Comparison of ENCODE assay signal across 16 cellular contexts in the genomic region with DNA sequence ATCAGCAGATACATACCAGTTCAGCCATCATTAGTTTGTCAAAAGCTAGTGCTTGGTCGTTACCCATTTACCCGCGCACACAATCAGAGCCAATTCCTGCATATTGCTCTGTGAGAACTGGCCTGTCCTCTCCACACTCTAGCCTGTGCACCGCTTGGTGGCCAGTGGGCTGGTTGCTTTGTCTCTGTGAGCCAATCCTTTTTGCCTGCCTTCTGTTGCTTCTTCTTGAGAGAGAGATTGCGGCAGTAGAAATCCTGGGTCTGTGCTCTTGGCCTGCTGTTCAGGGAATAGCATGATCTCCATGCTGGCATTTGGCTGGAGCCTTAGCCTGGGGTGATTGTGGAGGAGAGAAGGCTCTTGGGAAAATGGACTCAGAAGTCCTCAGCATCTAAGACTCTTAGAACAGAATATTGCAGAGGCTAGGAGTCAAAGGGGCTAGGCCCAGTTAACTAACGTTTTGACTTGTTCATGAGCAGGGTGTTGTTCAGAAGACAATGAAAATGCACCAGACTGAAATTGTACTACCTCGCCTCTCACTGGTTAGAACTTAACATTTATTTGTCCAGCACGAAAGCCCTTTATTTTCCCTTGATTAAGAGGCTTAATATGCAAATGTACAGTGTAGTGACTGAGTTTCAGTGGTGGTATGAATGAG. TPM values are rescaled to one million over a fixed set of nuclear protein-coding genes. Genes with fewer than 3 reads are reported as not detected.
A peak's percentile ranks its signal among the peaks of the same experiment; 100 is the strongest.
DNase-seq lines count a peak whose midpoint lies in the region; ATAC-seq, FAIRE-seq and TF ChIP-seq lines count a peak whose summit lies in the region.
"Had no signal": no experiment of that assay in that cellular context is flagged by ENCODE, and none has a peak within 500 bp of the region (broad histone marks: within the 10 kb centered on the region; RNA-seq: fewer than 3 reads in every experiment).

No MANE protein-coding gene starts in this region.

- H3K36me3 ChIP-seq in K562 (ENCODE audit: control insufficient read depth, insufficient read depth, low read length) (no peaks in the 10 kb centered on the region), small intestine (ENCODE audit: control insufficient read depth in 2 of 2, insufficient read depth in 2 of 2, low read length in 2 of 2) (no peaks in the 10 kb centered on the region)
- H3K36me3 ChIP-seq: tibial artery had no signal

- no peak for TF ChIP-seq RAD21 in K562 (CRISPR knock-in tag; conservative IDR thresholded peaks at IDR 0.05 in 1 of 2, IDR thresholded peaks at IDR 0.05 in 1 of 2)

- no peaks in the 10 kb centered on the region for H3K9me3 Mint-ChIP-seq in T-helper 1 cell treated with Interleukin-12 subunit alpha and Interleukin-12 subunit beta and Interleukin-4 antibody, amounts not matched to agents 30 μg/mL and 1 μg/mL, for 36 hours
- peaks cover 0 to 1% (median 0%) of the 10 kb centered on the region in 6 donors for H3K9me3 Mint-ChIP-seq in immature natural killer cell
- no peaks in the 10 kb centered on the region for H3K9me3 Mint-ChIP-seq in stimulated activated memory B cell treated with anti-CD40 and anti-IgM and Interleukin-4, amounts not matched to agents 10 μg/mL and 1 μg/mL and 100 μg/mL, for 72 hours
- H3K9me3 Mint-ChIP-seq in activated CD4-positive, alpha-beta memory T cell treated with anti-CD3 and anti-CD28 coated beads, Interleukin-2, amount 10 ng/mL, durations not matched to agents 7 days and 5 days = no peaks in the 10 kb centered on the region
- H3K9me3 Mint-ChIP-seq: activated naive CD8-positive, alpha-beta T cell treated with anti-CD3 and anti-CD28 coated beads, Interleukin-2, amount 10 ng/mL, durations not matched to agents 7 days and 5 days had no signal

- TF ChIP-seq CTCF in K562 (IDR thresholded peaks at IDR 0.05 in 2 of 3, conservative IDR thresholded peaks at IDR 0.05 in 1 of 3; ENCODE audit: insufficient read depth in 2 of 3, low read depth in 1 of 3, low read length in 3 of 3) = no peak

- TF ChIP-seq EP300 in K562 (IDR thresholded peaks at IDR 0.05; ENCODE audit: low read length) = no peak

- H3K4me3 ChIP-seq in K562 (no peak overlapping the region), small intestine (ENCODE audit: low read depth in 1 of 2, low read length in 2 of 2) (no peak overlapping the region)
- H3K4me3 ChIP-seq: tibial artery had no signal

- peaks cover 0 to 6% of the 10 kb centered on the region in 2 experiments; a peak in 3 of 5 replicates for H3K4me1 ChIP-seq in K562 (replicated peaks in 1 of 2; ENCODE audit: control insufficient read depth in 2 of 2, insufficient read depth in 2 of 2, low read length in 2 of 2)
- H3K4me1 ChIP-seq in small intestine (ENCODE audit: control insufficient read depth in 2 of 2, insufficient read depth in 1 of 2, low read depth in 1 of 2, low read length in 1 of 2) = peaks cover 7 to 25% of the 10 kb centered on the region in 2 donors

- peak overlapping the region; percentile 32 for H3K27ac Mint-ChIP-seq in T-helper 1 cell treated with Interleukin-12 subunit alpha and Interleukin-12 subunit beta and Interleukin-4 antibody, amounts not matched to agents 30 μg/mL and 1 μg/mL, for 36 hours
- H3K27ac Mint-ChIP-seq in immature natural killer cell = peak overlapping the region; percentile 0 to 73 (median 47)
- peak overlapping the region; percentile 64 for H3K27ac Mint-ChIP-seq in stimulated activated memory B cell treated with anti-CD40 and anti-IgM and Interleukin-4, amounts not matched to agents 10 μg/mL and 1 μg/mL and 100 μg/mL, for 72 hours
- H3K27ac Mint-ChIP-seq in activated CD4-positive, alpha-beta memory T cell treated with anti-CD3 and anti-CD28 coated beads, Interleukin-2, amount 10 ng/mL, durations not matched to agents 7 days and 5 days = no peak overlapping the region
- H3K27ac Mint-ChIP-seq: activated naive CD8-positive, alpha-beta T cell treated with anti-CD3 and anti-CD28 coated beads, Interleukin-2, amount 10 ng/mL, durations not matched to agents 7 days and 5 days had no signal

- no peaks in the 10 kb centered on the region for H3K27me3 ChIP-seq in K562 (ENCODE audit: control insufficient read depth in 2 of 2, insufficient read depth in 2 of 2, low read length in 2 of 2)
- H3K27me3 ChIP-seq in small intestine (ENCODE audit: control insufficient read depth in 2 of 2, insufficient read depth in 2 of 2, low read length in 2 of 2) = no peaks in the 10 kb centered on the region
- H3K27me3 ChIP-seq: tibial artery had no signal

- H3K4me2 ChIP-seq in K562 (ENCODE audit: insufficient read depth, low read length) = no peak overlapping the region

- TF ChIP-seq POLR2A in K562 (conservative IDR thresholded peaks at IDR 0.05) = no peak

- no peak overlapping the region for H3K27ac ChIP-seq in K562 (ENCODE audit: extremely low read depth, low read depth, low read length)
- no peak overlapping the region for H3K27ac ChIP-seq in small intestine (ENCODE audit: low read depth in 1 of 2, low read length in 1 of 2)

- H2AFZ ChIP-seq in K562 (ENCODE audit: low read depth, low read length) = no peak overlapping the region

- no TSS peak for BruUV-seq in K562 (replicated peaks; lab: Mats Ljungman, UMichigan)

- CTCF ChIA-PET in K562 (lab: Yijun Ruan, JAX; ENCODE audit: low intra/inter-chr PET ratio) = no interaction called here
- CTCF ChIA-PET in activated CD4-positive, alpha-beta memory T cell treated with anti-CD3 and anti-CD28 coated beads, Interleukin-2, amount 10 ng/mL, durations not matched to agents 7 days and 5 days (lab: Charles Lee) = no interaction called here

- H3K4me1 Mint-ChIP-seq in T-helper 1 cell treated with Interleukin-12 subunit alpha and Interleukin-12 subunit beta and Interleukin-4 antibody, amounts not matched to agents 30 μg/mL and 1 μg/mL, for 36 hours (ENCODE audit: low read depth) = peaks cover 59% of the 10 kb centered on the region
- peaks cover 68 to 80% of the 10 kb centered on the region in 2 donors for H3K4me1 Mint-ChIP-seq in immature natural killer cell
- H3K4me1 Mint-ChIP-seq in stimulated activated memory B cell treated with anti-CD40 and anti-IgM and Interleukin-4, amounts not matched to agents 10 μg/mL and 1 μg/mL and 100 μg/mL, for 72 hours = peaks cover 89% of the 10 kb centered on the region
- H3K4me1 Mint-ChIP-seq in activated CD4-positive, alpha-beta memory T cell treated with anti-CD3 and anti-CD28 coated beads, Interleukin-2, amount 10 ng/mL, durations not matched to agents 7 days and 5 days = peaks cover 54% of the 10 kb centered on the region

- intact Hi-C loops in K562 (cut with micrococcal nuclease) = no loop called here

- peak overlapping the region in 1 of 2 experiments; percentile 3; a peak in 1 of 4 replicates for H3K9ac ChIP-seq in K562 (ENCODE audit: insufficient read depth in 1 of 2, low read depth in 2 of 2, low read length in 2 of 2)

- DNase-seq in T-helper 1 cell = no peak
- DNase-seq in K562 (ENCODE audit: extremely low read depth in 1 of 4, low spot score in 3 of 4) = no peak
- no peak for DNase-seq in immature natural killer cell
- no peak for DNase-seq in activated CD4-positive, alpha-beta memory T cell treated with anti-CD3 and anti-CD28 coated beads, Interleukin-2, amount 10 ng/mL, durations not matched to agents 7 days and 5 days
- no peak for DNase-seq in small intestine
- DNase-seq: 8988T; activated naive CD8-positive, alpha-beta T cell treated with anti-CD3 and anti-CD28 coated beads, Interleukin-2, amount 10 ng/mL, durations not matched to agents 7 days and 5 days; DMS 273 treated with DMSO at 0.1 percent for 48 hours; NCI-H1436; NCI-H510A; tibial artery had no signal

- H3K27me3 Mint-ChIP-seq in T-helper 1 cell treated with Interleukin-12 subunit alpha and Interleukin-12 subunit beta and Interleukin-4 antibody, amounts not matched to agents 30 μg/mL and 1 μg/mL, for 36 hours (ENCODE audit: low read depth) = no peaks in the 10 kb centered on the region
- no peaks in the 10 kb centered on the region for H3K27me3 Mint-ChIP-seq in immature natural killer cell (ENCODE audit: low read depth in 3 of 3)
- no peaks in the 10 kb centered on the region for H3K27me3 Mint-ChIP-seq in stimulated activated memory B cell treated with anti-CD40 and anti-IgM and Interleukin-4, amounts not matched to agents 10 μg/mL and 1 μg/mL and 100 μg/mL, for 72 hours
- no peaks in the 10 kb centered on the region for H3K27me3 Mint-ChIP-seq in activated CD4-positive, alpha-beta memory T cell treated with anti-CD3 and anti-CD28 coated beads, Interleukin-2, amount 10 ng/mL, durations not matched to agents 7 days and 5 days
- H3K27me3 Mint-ChIP-seq: activated naive CD8-positive, alpha-beta T cell treated with anti-CD3 and anti-CD28 coated beads, Interleukin-2, amount 10 ng/mL, durations not matched to agents 7 days and 5 days had no signal

- H3K79me2 ChIP-seq in K562 (ENCODE audit: control insufficient read depth, insufficient read depth, low read length) = peaks cover 85% of the 10 kb centered on the region

- whole genome bisulfite sequencing in K562 (ENCODE audit: insufficient coverage, low coverage, missing lambda C conversion rate) = 53% methylated on average over 8 of the region's 8 CpGs
- WGBS in small intestine, 3 donors = 84 to 87% (median 86%) methylated on average over 8 of the region's 8 CpGs

- H3K9me1 ChIP-seq in K562 (ENCODE audit: control insufficient read depth, insufficient read depth, low read length) = peaks cover 6% of the 10 kb centered on the region

- no peak overlapping the region for H3K4me3 Mint-ChIP-seq in T-helper 1 cell treated with Interleukin-12 subunit alpha and Interleukin-12 subunit beta and Interleukin-4 antibody, amounts not matched to agents 30 μg/mL and 1 μg/mL, for 36 hours
- H3K4me3 Mint-ChIP-seq in immature natural killer cell = no peak overlapping the region
- H3K4me3 Mint-ChIP-seq in stimulated activated memory B cell treated with anti-CD40 and anti-IgM and Interleukin-4, amounts not matched to agents 10 μg/mL and 1 μg/mL and 100 μg/mL, for 72 hours = no peak overlapping the region
- H3K4me3 Mint-ChIP-seq in activated CD4-positive, alpha-beta memory T cell treated with anti-CD3 and anti-CD28 coated beads, Interleukin-2, amount 10 ng/mL, durations not matched to agents 7 days and 5 days = no peak overlapping the region
- H3K4me3 Mint-ChIP-seq: activated naive CD8-positive, alpha-beta T cell treated with anti-CD3 and anti-CD28 coated beads, Interleukin-2, amount 10 ng/mL, durations not matched to agents 7 days and 5 days had no signal

- ATAC-seq in K562 = peak; percentile 63
- ATAC-seq in stimulated activated memory B cell treated with anti-CD40 and anti-IgM and Interleukin-4, amounts not matched to agents 10 μg/mL and 1 μg/mL and 100 μg/mL, for 72 hours = peak; percentile 6
- no peak for ATAC-seq in HG03571 (IDR thresholded peaks at IDR 0.05; ENCODE audit: unreplicated experiment)

- no peaks in the 10 kb centered on the region for H3K9me3 ChIP-seq in K562 (replicated peaks; ENCODE audit: control insufficient read depth, insufficient read depth, low read depth, low read length)
- H3K9me3 ChIP-seq in small intestine (ENCODE audit: control insufficient read depth, low read depth) = no peaks in the 10 kb centered on the region
- H3K9me3 ChIP-seq: tibial artery had no signal

- in situ Hi-C loops in K562 (cut with MboI) = no loop called here

- peaks cover 2% of the 10 kb centered on the region for H3K36me3 Mint-ChIP-seq in T-helper 1 cell treated with Interleukin-12 subunit alpha and Interleukin-12 subunit beta and Interleukin-4 antibody, amounts not matched to agents 30 μg/mL and 1 μg/mL, for 36 hours (ENCODE audit: low read depth)
- H3K36me3 Mint-ChIP-seq in immature natural killer cell = no peaks in the 10 kb centered on the region
- H3K36me3 Mint-ChIP-seq in stimulated activated memory B cell treated with anti-CD40 and anti-IgM and Interleukin-4, amounts not matched to agents 10 μg/mL and 1 μg/mL and 100 μg/mL, for 72 hours = peaks cover 8% of the 10 kb centered on the region
- H3K36me3 Mint-ChIP-seq in activated CD4-positive, alpha-beta memory T cell treated with anti-CD3 and anti-CD28 coated beads, Interleukin-2, amount 10 ng/mL, durations not matched to agents 7 days and 5 days (ENCODE audit: low read depth) = peaks cover 3% of the 10 kb centered on the region

- peaks cover 33% of the 10 kb centered on the region for H4K20me1 ChIP-seq in K562 (replicated peaks; ENCODE audit: control insufficient read depth, insufficient read depth, low read length)

- FAIRE-seq in K562 (lab: Jason Lieb, UNC) = no peak
- no peak for FAIRE-seq in small intestine (lab: Jason Lieb, UNC)
- FAIRE-seq: islet of Langerhans, TTC549 had no signal

- POLR2A ChIA-PET in K562 (lab: Yijun Ruan, JAX) = interaction anchor here (1.5 kb wide), 1 partner anchor 34 kb away, joined by 4 read pairs; no protein-coding TSS in a partner anchor
- POLR2A ChIA-PET in activated CD4-positive, alpha-beta memory T cell treated with anti-CD3 and anti-CD28 coated beads, Interleukin-2, amount 10 ng/mL, durations not matched to agents 7 days and 5 days (lab: Charles Lee) = no interaction called here

RNA-seq across cellular contexts. Expression of a gene that starts 37.1 kb away (rescaled TPM):
- total RNA-seq in K562 (2011; cell fraction: chromatin; rRNA removed; ENCODE audit: low replicate concordance) = 111 and 172 TPM in 2 replicates
- total RNA-seq in K562 (2011; cell fraction: nucleolus; rRNA removed) = 52.4 and 63.6 TPM in 2 replicates
- 100 and 133 TPM in 2 replicates for total RNA-seq in K562 (2011; cell fraction: nucleoplasm; rRNA removed)
- total RNA-seq in K562 (2014; rRNA removed) (48.8 and 50.2 TPM in 2 replicates), K562 (2014; rRNA removed; fragmentation: Illumina TruSeq; extraction: Trizol) (45.7 and 49.1 TPM in 2 replicates), K562 (2015; rRNA removed; fragmentation: Illumina TruSeq; extraction: Trizol) (51.4 and 58.4 TPM in 2 replicates), K562 (2021) (64.1 and 72.8 TPM in 2 replicates)
- polyA plus RNA-seq in K562 (2011; rRNA removed) (42.4 and 51.4 TPM in 2 replicates), K562 (2014; fragmentation: Illumina TruSeq; extraction: Trizol) (68.8 and 76.4 TPM in 2 replicates), K562 (2014; fragmentation: Nextera tagmentation; extraction: Ambion mirVana) (1 to 10 TPM; 7.6 to 7.8 TPM), K562 (2014; rRNA removed) (44.5 and 50.6 TPM in 2 replicates), immature natural killer cell (1 to 10 TPM; 2.1 to 4.6 (median 3.4) TPM), small intestine (10 to 100 TPM in 1 of 3 donors, 1 to 10 TPM in 2; 8.5 to 18.1 (median 9.5) TPM)
- 26.1 and 28.9 TPM in 2 replicates for polyA plus RNA-seq in K562 (2011; cell fraction: cytosol; rRNA removed)
- polyA plus RNA-seq in K562 (2011; cell fraction: nucleus; rRNA removed) = 96.3 and 105 TPM in 2 replicates
- 42.4 and 73.8 TPM in 2 replicates for polyA plus RNA-seq in K562 (2012)
- polyA minus RNA-seq in K562 (2011; rRNA and poly(A)+ RNA removed) = 93.2 and 93.9 TPM in 2 replicates
- polyA minus RNA-seq in K562 (2011; cell fraction: cytosol; rRNA and poly(A)+ RNA removed) = 37.0 and 44.3 TPM in 2 replicates
- 83.3 and 132 TPM in 2 replicates for polyA minus RNA-seq in K562 (2011; cell fraction: nucleus; rRNA and poly(A)+ RNA removed)
- total RNA-seq in activated CD4-positive, alpha-beta memory T cell treated with anti-CD3 and anti-CD28 coated beads, Interleukin-2, amount 10 ng/mL, durations not matched to agents 7 days and 5 days = 10 to 100 TPM; 71.6 to 77.5 TPM
